ENCODE assay signal across 15 cellular contexts in the genomic region with DNA sequence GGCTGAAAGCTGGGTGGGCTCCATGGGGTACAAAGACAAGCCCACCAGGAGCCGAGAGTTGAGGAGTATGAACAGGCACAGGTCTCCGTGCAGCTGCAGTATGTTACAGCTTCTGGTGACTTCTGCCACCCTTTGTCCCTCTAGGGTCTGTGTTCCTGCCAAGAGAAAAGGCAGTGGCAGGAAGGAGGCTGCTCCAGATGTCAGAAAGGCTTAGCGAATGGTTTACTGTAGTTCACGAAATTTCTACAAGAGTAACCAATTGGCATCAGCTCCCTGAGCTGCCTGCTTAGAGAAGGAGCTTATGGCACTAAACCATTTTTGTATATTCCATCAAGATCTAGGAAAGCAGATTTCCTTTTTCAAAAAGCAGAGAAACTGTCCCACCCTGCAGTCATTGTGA. TPM values are rescaled to one million over a fixed set of nuclear protein-coding genes. Genes with fewer than 3 reads are reported as not detected.
"Had no signal": no experiment of that assay in that cellular context is flagged by ENCODE, and none has a peak within 500 bp of the region (broad histone marks: within the 10 kb centered on the region; RNA-seq: fewer than 3 reads in every experiment).

No MANE protein-coding gene starts in this region.

- H3K36me3 ChIP-seq: neutrophil, tibial artery had no signal

- H3K9me3 Mint-ChIP-seq: activated CD4-positive, alpha-beta memory T cell treated with anti-CD3 and anti-CD28 coated beads, Interleukin-2, amount 10 ng/mL, durations not matched to agents 7 days and 5 days; activated naive CD8-positive, alpha-beta T cell treated with anti-CD3 and anti-CD28 coated beads, Interleukin-2, amount 10 ng/mL, durations not matched to agents 7 days and 5 days had no signal

- H3K27me3 ChIP-seq: tibial artery had no signal

- H3K9me3 ChIP-seq: neutrophil, tibial artery had no signal

- H3K4me3 ChIP-seq: skin epidermis, tibial artery had no signal

- H3K36me3 Mint-ChIP-seq: activated naive CD8-positive, alpha-beta T cell treated with anti-CD3 and anti-CD28 coated beads, Interleukin-2, amount 10 ng/mL, durations not matched to agents 7 days and 5 days had no signal

- H3K27ac ChIP-seq: neutrophil, tibial artery had no signal

- DNase-seq: activated CD4-positive, alpha-beta memory T cell treated with anti-CD3 and anti-CD28 coated beads, Interleukin-2, amount 10 ng/mL, durations not matched to agents 7 days and 5 days; activated CD4-positive, alpha-beta T cell treated with anti-CD3 and anti-CD28 coated beads for 1 hour; activated naive CD8-positive, alpha-beta T cell treated with anti-CD3 and anti-CD28 coated beads, Interleukin-2, amount 10 ng/mL, durations not matched to agents 7 days and 5 days; aorta; dorsolateral prefrontal cortex; hypothalamus; mammary epithelial cell; posterior cingulate gyrus; T-helper 9 cell had no signal

- H3K4me3 Mint-ChIP-seq: activated CD4-positive, alpha-beta memory T cell treated with anti-CD3 and anti-CD28 coated beads, Interleukin-2, amount 10 ng/mL, durations not matched to agents 7 days and 5 days; activated naive CD8-positive, alpha-beta T cell treated with anti-CD3 and anti-CD28 coated beads, Interleukin-2, amount 10 ng/mL, durations not matched to agents 7 days and 5 days had no signal

- H3K27ac Mint-ChIP-seq: activated CD4-positive, alpha-beta memory T cell treated with anti-CD3 and anti-CD28 coated beads, Interleukin-2, amount 10 ng/mL, durations not matched to agents 7 days and 5 days; activated naive CD8-positive, alpha-beta T cell treated with anti-CD3 and anti-CD28 coated beads, Interleukin-2, amount 10 ng/mL, durations not matched to agents 7 days and 5 days had no signal

RNA-seq across cellular contexts. Expression of a gene that starts 48.2 kb away (rescaled TPM):
- total RNA-seq: activated CD4-positive, alpha-beta memory T cell treated with anti-CD3 and anti-CD28 coated beads, Interleukin-2, amount 10 ng/mL, durations not matched to agents 7 days and 5 days; activated naive CD8-positive, alpha-beta T cell treated with anti-CD3 and anti-CD28 coated beads, Interleukin-2, amount 10 ng/mL, durations not matched to agents 7 days and 5 days; aorta; bronchial epithelial cell; glomerular endothelial cell; mammary epithelial cell had no signal
- polyA plus RNA-seq: aorta, esophagus, mammary epithelial cell had no signal
